8 cellular contexts compared by ENCODE assay signal in the genomic region with DNA sequence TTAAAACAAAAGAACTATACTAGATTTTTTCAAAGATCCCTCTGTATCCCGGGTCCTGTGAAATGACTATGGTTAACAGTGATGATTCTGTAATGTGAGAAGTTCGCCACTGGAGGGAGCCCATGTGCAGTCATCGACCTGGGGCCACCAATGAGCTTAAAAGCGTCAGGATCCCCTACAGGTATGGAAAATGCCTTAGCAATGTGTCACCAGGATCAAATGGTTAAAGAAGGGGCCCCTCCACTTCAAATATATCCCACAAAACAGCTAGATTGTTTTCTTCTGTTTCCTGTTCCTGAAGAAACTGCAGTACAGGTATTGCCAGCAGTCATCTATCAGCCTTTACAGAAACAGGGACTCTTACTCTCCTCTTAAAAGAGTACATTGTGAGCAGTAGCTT. TPM values are rescaled to one million over a fixed set of nuclear protein-coding genes. Genes with fewer than 3 reads are reported as not detected.
DNase-seq lines count a peak whose midpoint lies in the region; ATAC-seq, FAIRE-seq and TF ChIP-seq lines count a peak whose summit lies in the region.
"Had no signal": no experiment of that assay in that cellular context is flagged by ENCODE, and none has a peak within 500 bp of the region (broad histone marks: within the 10 kb centered on the region; RNA-seq: fewer than 3 reads in every experiment).

No MANE protein-coding gene starts in this region.

- no peak overlapping the region for H3K4me3 ChIP-seq in pancreas

- peaks cover 9% of the 10 kb centered on the region for H3K27me3 Mint-ChIP-seq in activated T-helper 2 cell treated with anti-CD3 and anti-CD28 coated beads, Interferon-gamma antibody, Interleukin-2, Interleukin-4, amounts not matched to agents 10 μg/mL and 5 μg/mL and 100 μg/mL, durations not matched to agents 14 hours and 24 hours and 36 hours (ENCODE audit: low read depth)

- H3K36me3 Mint-ChIP-seq in activated T-helper 2 cell treated with anti-CD3 and anti-CD28 coated beads, Interferon-gamma antibody, Interleukin-2, Interleukin-4, amounts not matched to agents 10 μg/mL and 5 μg/mL and 100 μg/mL, durations not matched to agents 14 hours and 24 hours and 36 hours (ENCODE audit: low read depth): no peaks in the 10 kb centered on the region
- H3K36me3 Mint-ChIP-seq: natural killer cell treated with Interleukin-12 subunit alpha and Interleukin-12 subunit beta and Interleukin-15 and Interleukin-18, amount 100 ng/mL, for 72 hours had no signal

- peaks cover 29% of the 10 kb centered on the region for H3K4me1 Mint-ChIP-seq in activated T-helper 2 cell treated with anti-CD3 and anti-CD28 coated beads, Interferon-gamma antibody, Interleukin-2, Interleukin-4, amounts not matched to agents 10 μg/mL and 5 μg/mL and 100 μg/mL, durations not matched to agents 14 hours and 24 hours and 36 hours (ENCODE audit: low read depth)

- no peak for FAIRE-seq in pancreas (lab: Jason Lieb, UNC)

- H3K27ac Mint-ChIP-seq in activated T-helper 2 cell treated with anti-CD3 and anti-CD28 coated beads, Interferon-gamma antibody, Interleukin-2, Interleukin-4, amounts not matched to agents 10 μg/mL and 5 μg/mL and 100 μg/mL, durations not matched to agents 14 hours and 24 hours and 36 hours: no peak overlapping the region

- no peaks in the 10 kb centered on the region for H3K4me1 ChIP-seq in pancreas

- H3K9me3 ChIP-seq in pancreas: no peaks in the 10 kb centered on the region

- no peak overlapping the region for H3K4me3 Mint-ChIP-seq in activated T-helper 2 cell treated with anti-CD3 and anti-CD28 coated beads, Interferon-gamma antibody, Interleukin-2, Interleukin-4, amounts not matched to agents 10 μg/mL and 5 μg/mL and 100 μg/mL, durations not matched to agents 14 hours and 24 hours and 36 hours (ENCODE audit: low read depth)
- H3K4me3 Mint-ChIP-seq: natural killer cell treated with Interleukin-12 subunit alpha and Interleukin-12 subunit beta and Interleukin-15 and Interleukin-18, amount 100 ng/mL, for 72 hours had no signal

- H3K36me3 ChIP-seq in pancreas: no peaks in the 10 kb centered on the region

- intact Hi-C loops in activated T-helper 2 cell treated with anti-CD3 and anti-CD28 coated beads, Interferon-gamma antibody, Interleukin-2, Interleukin-4, amounts not matched to agents 10 μg/mL and 5 μg/mL and 100 μg/mL, durations not matched to agents 14 hours and 24 hours and 36 hours (cut with micrococcal nuclease): loop anchor here (2.0 kb wide), 1 partner anchor 242 kb away; no protein-coding TSS in a partner anchor
- intact Hi-C loops in pancreas (cut with DNase I): no loop called here

- TF ChIP-seq CTCF in GM12872 (IDR thresholded peaks at IDR 0.05; ENCODE audit: insufficient read depth, low read depth, low read length): peak; percentile 81
- TF ChIP-seq CTCF in pancreas (IDR thresholded peaks at IDR 0.05): peak; percentile 39 to 72 (median 58)

- no peaks in the 10 kb centered on the region for H3K9me3 Mint-ChIP-seq in activated T-helper 2 cell treated with anti-CD3 and anti-CD28 coated beads, Interferon-gamma antibody, Interleukin-2, Interleukin-4, amounts not matched to agents 10 μg/mL and 5 μg/mL and 100 μg/mL, durations not matched to agents 14 hours and 24 hours and 36 hours
- H3K9me3 Mint-ChIP-seq: natural killer cell treated with Interleukin-12 subunit alpha and Interleukin-12 subunit beta and Interleukin-15 and Interleukin-18, amount 100 ng/mL, for 72 hours had no signal

- peak in 3 of 4 donors; percentile 88 to 94 (median 92) for ATAC-seq in pancreas

- H3K27ac ChIP-seq in pancreas: no peak overlapping the region

- peak; percentile 65 for DNase-seq in HuH-7.5 (ENCODE audit: low spot score)
- peak; percentile 43 for DNase-seq in RKO (ENCODE audit: low spot score)
- DNase-seq in activated T-helper 2 cell treated with anti-CD3 and anti-CD28 coated beads, Interferon-gamma antibody, Interleukin-2, Interleukin-4, amounts not matched to agents 10 μg/mL and 5 μg/mL and 100 μg/mL, durations not matched to agents 14 hours and 24 hours and 36 hours (ENCODE audit: low spot score): peak; percentile 55
- peak; percentile 45 for DNase-seq in foreskin melanocyte
- DNase-seq in pancreas: peak in 5 of 6 donors; percentile 21 to 70 (median 54)
- peak; percentile 63 for DNase-seq in ureter (ENCODE audit: low spot score)

- WGBS in pancreas, 2 donors: 1% methylated on average over 4 of the region's 4 CpGs

- H3K27me3 ChIP-seq in pancreas: no peaks in the 10 kb centered on the region

RNA-seq across cellular contexts. Expression of a gene that starts 15.3 kb away (rescaled TPM):
- total RNA-seq in activated T-helper 2 cell treated with anti-CD3 and anti-CD28 coated beads, Interferon-gamma antibody, Interleukin-2, Interleukin-4, amounts not matched to agents 10 μg/mL and 5 μg/mL and 100 μg/mL, durations not matched to agents 14 hours and 24 hours and 36 hours: not detected in 2 replicates
- total RNA-seq in pancreas (under 1 TPM in 2 of 6 donors, not detected in 4; 0.12 to 0.14 TPM), ureter (0.34 TPM)
- polyA plus RNA-seq in pancreas: under 1 TPM in 1 of 2 donors, not detected in 1; 0.14 TPM
- total RNA-seq: natural killer cell treated with Interleukin-12 subunit alpha and Interleukin-12 subunit beta and Interleukin-15 and Interleukin-18, amount 100 ng/mL, for 72 hours had no signal
